In the genomic region with DNA sequence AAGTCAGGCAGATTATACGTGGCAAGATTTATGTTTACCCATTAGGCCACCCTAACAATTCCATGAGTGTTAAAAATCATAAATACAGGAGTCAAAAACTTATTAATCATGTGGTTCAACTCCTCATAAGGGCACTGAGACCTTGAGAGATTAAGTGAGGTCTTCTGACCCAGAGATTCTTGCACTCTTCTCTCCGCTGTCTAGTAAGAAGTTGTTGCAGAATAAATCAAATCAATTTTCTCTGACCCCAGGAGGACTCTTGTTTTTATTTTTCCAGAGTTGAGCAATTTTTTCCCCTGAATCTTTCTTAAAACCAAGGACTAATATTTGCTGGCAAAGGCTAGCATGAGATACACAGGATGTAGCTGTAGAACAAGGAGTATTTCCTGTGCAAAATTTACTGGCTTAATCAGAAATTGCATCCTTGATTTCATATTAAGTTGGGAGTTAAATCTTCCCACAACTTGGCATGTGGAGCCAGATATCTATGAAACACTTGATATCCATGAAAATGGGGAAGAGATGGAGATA, we compare ENCODE assay signal across 20 cellular contexts.
"Had no signal": no experiment of that assay in that cellular context is flagged by ENCODE, and none has a peak within 500 bp of the region (broad histone marks: within the 10 kb centered on the region; RNA-seq: fewer than 3 reads in every experiment).

No MANE protein-coding gene starts in this region.

- ATAC-seq: esophagus mucosa; gastrocnemius medialis; heart right ventricle; lower lobe of right lung; stimulated activated naive CD8-positive, alpha-beta T cell treated with anti-CD3 and anti-CD28 coated beads, Interleukin-15, Interleukin-2, amounts not matched to agents 100 U/mL and 50 U/mL, for 24 hours had no signal

- H3K27ac ChIP-seq: colonic mucosa, gastrocnemius medialis, heart right ventricle, left ventricle myocardium inferior, lower lobe of right lung, sigmoid colon, skin epidermis, tibial artery, upper lobe of left lung, uterus had no signal

- H3K9me3 ChIP-seq: colonic mucosa, gastrocnemius medialis, heart right ventricle, left ventricle myocardium inferior, lower lobe of right lung, sigmoid colon, tibial artery, upper lobe of left lung, uterus had no signal

- H3K27me3 ChIP-seq: colonic mucosa, gastrocnemius medialis, heart right ventricle, sigmoid colon, tibial artery, upper lobe of left lung, uterus had no signal

- H3K4me1 ChIP-seq: colonic mucosa, gastrocnemius medialis, left ventricle myocardium inferior, lower lobe of right lung, sigmoid colon, upper lobe of left lung, uterus had no signal

- H3K36me3 ChIP-seq: colonic mucosa, gastrocnemius medialis, heart right ventricle, left ventricle myocardium inferior, lower lobe of right lung, sigmoid colon, tibial artery, upper lobe of left lung, uterus had no signal

- FAIRE-seq: keratinocyte had no signal

- DNase-seq: colonic mucosa; effector CD4-positive, alpha-beta T cell; endodermal cell; gastrocnemius medialis; heart right ventricle; hypothalamus; left ventricle myocardium inferior; lower lobe of right lung; mesendoderm; naive B cell; posterior cingulate gyrus; sigmoid colon; stimulated activated CD4-positive, alpha-beta T cell treated with anti-CD3 and anti-CD28 coated beads, Interleukin-12 subunit alpha, Interleukin-12 subunit beta, amount 100 ng/mL, for 4 hours; stimulated activated naive CD8-positive, alpha-beta T cell treated with anti-CD3 and anti-CD28 coated beads, Interleukin-15, Interleukin-2, amounts not matched to agents 100 U/mL and 50 U/mL, for 24 hours; tibial artery; upper lobe of left lung; uterus had no signal

- H3K4me3 ChIP-seq: colonic mucosa, gastrocnemius medialis, heart right ventricle, left ventricle myocardium inferior, lower lobe of right lung, sigmoid colon, skin epidermis, tibial artery, upper lobe of left lung, uterus had no signal
